Comparison of ENCODE assay signal across 28 cellular contexts in the genomic region with DNA sequence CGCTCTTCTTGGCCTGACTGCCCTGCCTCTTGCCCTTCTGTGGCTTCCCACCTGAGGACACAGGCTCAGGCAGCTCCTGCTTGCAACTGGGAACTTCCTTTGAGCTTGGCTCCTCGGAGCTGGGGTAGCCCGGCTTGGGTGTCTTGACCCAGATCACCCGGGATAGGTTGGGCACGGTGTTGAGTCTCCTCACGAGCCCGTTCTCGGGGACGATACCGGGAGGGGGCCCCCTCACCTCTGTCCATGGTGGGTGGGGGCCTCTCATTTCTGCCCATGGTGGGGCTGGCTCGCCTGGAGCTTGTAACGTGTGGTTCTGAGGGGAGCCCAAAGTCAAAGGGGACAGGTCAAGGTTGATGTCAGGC.
"Had no signal": no experiment of that assay in that cellular context is flagged by ENCODE, and none has a peak within 500 bp of the region (broad histone marks: within the 10 kb centered on the region; RNA-seq: fewer than 3 reads in every experiment).

No MANE protein-coding gene starts in this region.

- H3K36me3 Mint-ChIP-seq: activated naive CD8-positive, alpha-beta T cell treated with anti-CD3 and anti-CD28 coated beads for 36 hours; naive B cell had no signal

- H3K27me3 ChIP-seq: adrenal gland, body of pancreas, cardiac muscle cell, heart right ventricle, left lung, neutrophil, ovary, vagina had no signal

- H3K4me1 ChIP-seq: adrenal gland, body of pancreas, prostate gland had no signal

- H3K4me3 Mint-ChIP-seq: activated CD4-positive, alpha-beta T cell treated with anti-CD3 and anti-CD28 coated beads, Interleukin-2, amount 10 ng/mL, durations not matched to agents 24 days and 14 days; activated CD8-positive, alpha-beta T cell treated with anti-CD3 and anti-CD28 coated beads for 36 hours; activated naive CD4-positive, alpha-beta T cell treated with anti-CD3 and anti-CD28 coated beads for 36 hours; activated naive CD8-positive, alpha-beta T cell treated with anti-CD3 and anti-CD28 coated beads for 36 hours; naive B cell; nephron progenitor cell; stimulated activated effector memory CD8-positive, alpha-beta T cell treated with anti-CD3 and anti-CD28 coated beads, Interleukin-12 subunit alpha, Interleukin-12 subunit beta, amount 100 ng/mL, for 72 hours; stimulated activated naive CD8-positive, alpha-beta T cell treated with anti-CD3 and anti-CD28 coated beads, Interleukin-15, amount 100 ng/mL, for 72 hours; T-helper 17 cell; type B pancreatic cell had no signal

- H3K27ac Mint-ChIP-seq: activated CD4-positive, alpha-beta T cell treated with anti-CD3 and anti-CD28 coated beads, Interleukin-2, amount 10 ng/mL, durations not matched to agents 24 days and 14 days; activated CD8-positive, alpha-beta T cell treated with anti-CD3 and anti-CD28 coated beads for 36 hours; activated naive CD4-positive, alpha-beta T cell treated with anti-CD3 and anti-CD28 coated beads for 36 hours; activated naive CD8-positive, alpha-beta T cell treated with anti-CD3 and anti-CD28 coated beads for 36 hours; nephron progenitor cell; T-helper 17 cell; type B pancreatic cell had no signal

- DNase-seq: activated CD4-positive, alpha-beta T cell treated with anti-CD3 and anti-CD28 coated beads, Interleukin-2, amount 10 ng/mL, durations not matched to agents 24 days and 14 days; activated CD4-positive, CD25-positive, alpha-beta regulatory T cell treated with anti-CD3 and anti-CD28 coated beads, Interleukin-2, amount 50 U/mL, for 72 hours; activated CD8-positive, alpha-beta T cell treated with anti-CD3 and anti-CD28 coated beads for 36 hours; activated effector memory CD4-positive, alpha-beta T cell treated with Interleukin-2 at 50 U/mL for 16 hours; activated naive CD4-positive, alpha-beta T cell treated with anti-CD3 and anti-CD28 coated beads for 36 hours; activated naive CD8-positive, alpha-beta T cell treated with anti-CD3 and anti-CD28 coated beads for 36 hours; activated T-cell treated with anti-CD3 and anti-CD28 coated beads for 4 hours; body of pancreas; foreskin fibroblast; kidney glomerular epithelial cell; naive B cell; nephron progenitor cell; stimulated activated CD4-positive, alpha-beta T cell treated with anti-CD3 and anti-CD28 coated beads, Interleukin-4, amount 100 ng/mL, for 24 hours; stimulated activated naive CD8-positive, alpha-beta T cell treated with anti-CD3 and anti-CD28 coated beads, Interleukin-15, amount 100 ng/mL, for 72 hours; T-helper 17 cell; T1000 had no signal

- H3K9me3 Mint-ChIP-seq: activated CD4-positive, alpha-beta T cell treated with anti-CD3 and anti-CD28 coated beads, Interleukin-2, amount 10 ng/mL, durations not matched to agents 24 days and 14 days; activated CD8-positive, alpha-beta T cell treated with anti-CD3 and anti-CD28 coated beads for 36 hours; activated naive CD4-positive, alpha-beta T cell treated with anti-CD3 and anti-CD28 coated beads for 36 hours; activated naive CD8-positive, alpha-beta T cell treated with anti-CD3 and anti-CD28 coated beads for 36 hours; naive B cell; nephron progenitor cell; stimulated activated effector memory CD8-positive, alpha-beta T cell treated with anti-CD3 and anti-CD28 coated beads, Interleukin-12 subunit alpha, Interleukin-12 subunit beta, amount 100 ng/mL, for 72 hours; stimulated activated naive CD8-positive, alpha-beta T cell treated with anti-CD3 and anti-CD28 coated beads, Interleukin-15, amount 100 ng/mL, for 72 hours; type B pancreatic cell had no signal

- H3K27ac ChIP-seq: adrenal gland, body of pancreas, cardiac muscle cell, left lung, neutrophil, ovary, vagina had no signal

- H3K9me3 ChIP-seq: adrenal gland, body of pancreas, heart right ventricle, left lung, neutrophil, ovary, prostate gland, vagina had no signal

- H3K36me3 ChIP-seq: ovary had no signal

- H3K4me3 ChIP-seq: adrenal gland, body of pancreas, cardiac muscle cell, heart right ventricle, left lung, ovary, prostate gland, skin epidermis, vagina had no signal

- ATAC-seq: activated CD8-positive, alpha-beta T cell treated with anti-CD3 and anti-CD28 coated beads for 36 hours; body of pancreas; esophagus mucosa; left lung; stimulated activated effector memory CD8-positive, alpha-beta T cell treated with anti-CD3 and anti-CD28 coated beads, Interleukin-12 subunit alpha, Interleukin-12 subunit beta, amount 100 ng/mL, for 72 hours; stimulated activated naive CD8-positive, alpha-beta T cell treated with anti-CD3 and anti-CD28 coated beads, Interleukin-15, amount 100 ng/mL, for 72 hours; T-helper 17 cell had no signal

- H3K27me3 Mint-ChIP-seq: activated CD4-positive, alpha-beta T cell treated with anti-CD3 and anti-CD28 coated beads, Interleukin-2, amount 10 ng/mL, durations not matched to agents 24 days and 14 days; activated CD8-positive, alpha-beta T cell treated with anti-CD3 and anti-CD28 coated beads for 36 hours; activated naive CD8-positive, alpha-beta T cell treated with anti-CD3 and anti-CD28 coated beads for 36 hours; naive B cell; stimulated activated naive CD8-positive, alpha-beta T cell treated with anti-CD3 and anti-CD28 coated beads, Interleukin-15, amount 100 ng/mL, for 72 hours; T-helper 17 cell; type B pancreatic cell had no signal
